Comparison of ENCODE assay signal across 20 cellular contexts in the genomic region with DNA sequence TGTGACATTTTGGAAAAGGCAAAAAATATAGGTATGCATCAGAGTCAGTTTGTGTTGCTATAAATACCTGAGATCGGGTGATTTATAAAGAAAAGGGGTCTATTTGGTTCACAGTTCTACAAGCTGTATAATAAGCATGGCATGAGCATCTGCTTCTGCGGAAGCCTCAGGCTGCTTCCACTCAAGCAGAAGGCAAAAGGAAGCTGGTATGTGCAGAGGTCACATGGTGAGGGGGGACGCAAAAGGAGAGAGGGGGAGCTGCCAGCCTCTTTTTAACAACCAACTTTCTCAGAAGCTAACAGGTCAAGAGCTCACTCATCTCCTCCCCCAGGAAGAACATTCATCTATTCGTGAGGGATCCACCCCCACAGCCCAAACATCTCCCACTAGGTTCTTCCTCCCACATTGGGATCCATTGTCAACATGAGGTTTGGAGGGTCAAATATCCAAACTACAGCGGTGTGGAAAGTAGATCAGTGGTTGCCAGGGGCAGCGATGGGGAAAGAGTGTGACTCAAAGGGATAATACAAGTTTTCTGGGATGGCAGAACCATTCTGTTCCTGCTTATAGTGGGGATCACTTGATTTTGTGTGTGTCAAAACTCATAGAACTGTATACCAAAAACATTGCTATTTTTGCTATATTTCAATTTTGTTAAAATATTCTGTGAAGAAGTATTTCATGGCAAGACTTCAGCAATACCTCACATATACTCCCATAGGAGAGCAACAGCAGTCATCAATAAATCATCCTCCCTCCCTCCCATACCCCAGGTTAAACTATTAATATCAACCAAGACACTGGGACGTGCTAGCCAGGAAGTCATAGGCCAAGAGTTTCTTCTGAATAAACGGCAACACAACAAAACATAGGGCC. TPM values are rescaled to one million over a fixed set of nuclear protein-coding genes. Genes with fewer than 3 reads are reported as not detected.
DNase-seq lines count a peak whose midpoint lies in the region; ATAC-seq, FAIRE-seq and TF ChIP-seq lines count a peak whose summit lies in the region.
"Had no signal": no experiment of that assay in that cellular context is flagged by ENCODE, and none has a peak within 500 bp of the region (broad histone marks: within the 10 kb centered on the region; RNA-seq: fewer than 3 reads in every experiment).

No MANE protein-coding gene starts in this region.

- H3K36me3 ChIP-seq in upper lobe of left lung, result no peaks in the 10 kb centered on the region
- H3K36me3 ChIP-seq: brain microvascular endothelial cell had no signal

- WGBS in upper lobe of left lung, 2 donors, result 90 to 92% methylated on average over 8 of the region's 8 CpGs

- no peak for TF ChIP-seq POLR2A in upper lobe of left lung (IDR thresholded peaks at IDR 0.05)

- no peaks in the 10 kb centered on the region for H3K36me3 Mint-ChIP-seq in nephron progenitor cell (ENCODE audit: low read depth)
- H3K36me3 Mint-ChIP-seq: CD8-positive, alpha-beta T cell had no signal

- peaks cover 0 to 8% (median 1%) of the 10 kb centered on the region in 4 donors for H3K4me1 ChIP-seq in upper lobe of left lung

- no peak for ATAC-seq in HG02938 (IDR thresholded peaks at IDR 0.05; ENCODE audit: unreplicated experiment)
- ATAC-seq in HG03196 (IDR thresholded peaks at IDR 0.05; ENCODE audit: unreplicated experiment), result no peak
- ATAC-seq in upper lobe of left lung (ENCODE audit: low FRiP score in 2 of 2), result no peak
- ATAC-seq: CD8-positive, alpha-beta T cell; sciatic nerve had no signal

- no peak for TF ChIP-seq EP300 in upper lobe of left lung (IDR thresholded peaks at IDR 0.05)

- H3K9me3 ChIP-seq in upper lobe of left lung, result no peaks in the 10 kb centered on the region

- no peak for FAIRE-seq in RCC 7860 (lab: Jason Lieb, UNC)

- H3K4me1 Mint-ChIP-seq in nephron progenitor cell, result peaks cover 11% of the 10 kb centered on the region

- peaks cover 7% of the 10 kb centered on the region for H3K9me3 Mint-ChIP-seq in nephron progenitor cell
- H3K9me3 Mint-ChIP-seq: CD8-positive, alpha-beta T cell had no signal

- peak; percentile 68 for DNase-seq in Daoy (ENCODE audit: low read depth)
- peak; percentile 11 for DNase-seq in RCC 7860 (ENCODE audit: low spot score)
- DNase-seq in fibroblast of peridontal ligament (ENCODE audit: extremely low read depth), result peak; percentile 56
- no peak for DNase-seq in nephron progenitor cell
- DNase-seq in amygdala (lab: John Stamatoyannopoulos, UW), result no peak
- DNase-seq in upper lobe of left lung, result no peak
- DNase-seq: activated CD4-positive, alpha-beta T cell treated with anti-CD3 and anti-CD28 coated beads for 4 hours; activated naive CD4-positive, alpha-beta T cell treated with anti-CD3 and anti-CD28 coated beads, Interleukin-2, amount 50 U/mL, for 16 hours; brain microvascular endothelial cell; CD8-positive, alpha-beta T cell; dermis blood vessel endothelial cell; DMS79 treated with DMSO at 0.1 percent for 48 hours; NCI-H2081 treated with DMSO at 0.1 percent for 48 hours; NCI-H69; nucleus accumbens; OCI-M1 had no signal

- no peak overlapping the region for H3K4me3 Mint-ChIP-seq in nephron progenitor cell
- H3K4me3 Mint-ChIP-seq: CD8-positive, alpha-beta T cell had no signal

- TF ChIP-seq CTCF in nephron progenitor cell (IDR thresholded peaks at IDR 0.05), result no peak
- TF ChIP-seq CTCF in upper lobe of left lung (IDR thresholded peaks at IDR 0.05), result no peak

- H3K27me3 ChIP-seq in upper lobe of left lung, result no peaks in the 10 kb centered on the region
- H3K27me3 ChIP-seq: brain microvascular endothelial cell had no signal

- H3K27ac Mint-ChIP-seq in nephron progenitor cell, result peak overlapping the region; percentile 61
- H3K27ac Mint-ChIP-seq: CD8-positive, alpha-beta T cell had no signal

- no peak overlapping the region for H3K27ac ChIP-seq in upper lobe of left lung
- H3K27ac ChIP-seq: brain microvascular endothelial cell, SK-N-MC had no signal

- peaks cover 28% of the 10 kb centered on the region for H3K27me3 Mint-ChIP-seq in nephron progenitor cell (ENCODE audit: low read depth, poor library complexity)

- no peak overlapping the region for H3K4me3 ChIP-seq in upper lobe of left lung
- H3K4me3 ChIP-seq: SK-N-MC had no signal

RNA-seq across cellular contexts. Expression of gene FAM50B, which starts 9.9 kb away (rescaled TPM):
- 5.3 and 6.1 TPM in 2 replicates for total RNA-seq in Daoy (2014; rRNA removed; shearing (Covaris generic))
- 10 to 100 TPM; 11.7 to 23.3 (median 15.4) TPM for total RNA-seq in upper lobe of left lung

Comparison
In these comparisons a context has a peak if more than half of its experiments do, and no peak if none do; other contexts are left out.
1. DNase-seq: peak in Daoy (single experiment), RCC 7860 (single experiment) and fibroblast of peridontal ligament (single experiment); none in nephron progenitor cell (single experiment), amygdala (0 of 56) and upper lobe of left lung (0 of 2).